Comparison of ENCODE assay signal across 6 cellular contexts in the genomic region with DNA sequence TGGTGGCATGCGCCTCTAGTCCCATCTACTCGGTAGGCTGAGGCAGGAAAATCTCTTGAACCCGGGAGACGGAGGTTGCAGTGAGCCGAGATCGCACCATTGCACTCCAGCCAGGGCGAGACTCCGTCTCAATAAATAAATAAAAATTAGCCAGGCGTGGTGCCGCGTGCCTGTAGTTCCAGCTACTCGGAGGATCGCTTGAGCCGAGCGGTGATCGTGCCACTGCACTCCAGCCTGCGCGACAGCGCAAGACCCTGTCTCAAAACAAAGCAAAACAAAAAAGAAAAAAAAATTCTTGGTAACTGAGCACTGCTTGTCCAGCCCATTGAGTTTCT. TPM values are rescaled to one million over a fixed set of nuclear protein-coding genes. Genes with fewer than 3 reads are reported as not detected.
DNase-seq lines count a peak whose midpoint lies in the region; ATAC-seq and TF ChIP-seq lines count a peak whose summit lies in the region.

No MANE protein-coding gene starts in this region.

- DNase-seq in AG04449 (ENCODE audit: low read depth, low spot score) (no peak), dermis blood vessel endothelial cell (no peak), middle frontal gyrus (ENCODE audit: extremely low spot score, low spot score) (no peak)

- H3K27me3 ChIP-seq in layer of hippocampus (ENCODE audit: control insufficient read depth, insufficient read depth, low read length), result no peaks in the 10 kb centered on the region

- TF ChIP-seq CTCF in AG04449 (IDR thresholded peaks at IDR 0.05; ENCODE audit: insufficient read depth, low read length, missing control alignments) (no peak), VCaP (conservative IDR thresholded peaks at IDR 0.05) (no peak)

- CTCF ChIA-PET in AG04449 (lab: Yijun Ruan, JAX), result interaction anchor here (1.8 kb wide), 1 partner anchor 16 kb away, joined by 4 read pairs; a partner anchor contains a TSS

- peak overlapping the region; percentile 90 for H3K27ac ChIP-seq in VCaP
- peak overlapping the region; percentile 87 for H3K27ac ChIP-seq in layer of hippocampus (ENCODE audit: low read depth, low read length)

- POLR2A ChIA-PET in AG04449 (lab: Yijun Ruan, JAX), result interaction anchor here (0.5 to 3.5 kb wide), 7 partner anchors 17 to 117 kb away, joined by 3 to 18 read pairs (median 5); a partner anchor contains a TSS

- peak overlapping the region; percentile 96 for H3K4me3 ChIP-seq in AG04449 (ENCODE audit: low read depth, low read length)

- ATAC-seq in HG03432 (IDR thresholded peaks at IDR 0.05; ENCODE audit: unreplicated experiment), result no peak

RNA-seq across cellular contexts. Expression of a gene that starts 0.7 kb away (rescaled TPM):
- 41.1 and 45.1 TPM in 2 replicates for total RNA-seq in dermis blood vessel endothelial cell

RNA-seq across cellular contexts. Expression of a gene that starts 9.4 kb away (rescaled TPM):
- 0.14 and 0.68 TPM in 2 replicates for total RNA-seq in dermis blood vessel endothelial cell

RNA-seq across cellular contexts. Expression of a gene that starts 16.4 kb away (rescaled TPM):
- total RNA-seq in dermis blood vessel endothelial cell, result 114 and 125 TPM in 2 replicates

RNA-seq across cellular contexts. Expression of a gene that starts 16.6 kb away (rescaled TPM):
- total RNA-seq in dermis blood vessel endothelial cell, result 24.9 and 40.8 TPM in 2 replicates

RNA-seq across cellular contexts. Expression of a gene that starts 24.7 kb away (rescaled TPM):
- total RNA-seq in dermis blood vessel endothelial cell, result 18.0 and 50.2 TPM in 2 replicates
